ENCODE assay signal across 20 cellular contexts in the genomic region with DNA sequence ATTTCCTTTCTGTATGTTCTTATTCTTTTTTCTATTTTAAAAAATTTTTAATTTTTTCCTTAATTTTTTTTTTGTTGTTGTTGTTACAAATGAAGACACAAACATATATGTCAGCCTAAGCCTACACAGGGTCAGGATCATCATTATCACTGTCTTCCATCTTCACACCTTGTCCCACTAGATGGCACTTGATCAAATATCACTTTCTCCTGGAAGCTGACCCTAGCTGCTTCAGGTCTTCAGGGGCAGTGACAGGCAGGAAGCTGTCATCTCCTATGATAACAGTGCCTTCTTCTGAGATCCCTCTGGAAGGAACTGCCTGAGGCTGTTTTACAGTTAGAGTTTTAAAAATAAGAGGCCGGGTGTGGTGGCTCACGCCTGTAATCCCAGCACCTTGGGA.
"Had no signal": no experiment of that assay in that cellular context is flagged by ENCODE, and none has a peak within 500 bp of the region (broad histone marks: within the 10 kb centered on the region; RNA-seq: fewer than 3 reads in every experiment).

No MANE protein-coding gene starts in this region.

- H3K27ac Mint-ChIP-seq: activated naive CD8-positive, alpha-beta T cell treated with anti-CD3 and anti-CD28 coated beads for 36 hours; activated T-helper 1 cell treated with anti-CD3 and anti-CD28 coated beads, Interleukin-12 subunit alpha, Interleukin-12 subunit beta, Interleukin-2, Interleukin-4 antibody, amounts not matched to agents 30 ng/mL and 10 ng/mL and 1 ng/mL, durations not matched to agents 14 hours and 24 hours and 36 hours; naive thymus-derived CD8-positive, alpha-beta T cell; stimulated activated memory B cell treated with anti-CD40 and anti-IgM and Interleukin-4, amounts not matched to agents 10 μg/mL and 1 μg/mL and 100 μg/mL, for 72 hours had no signal

- FAIRE-seq: colon, endometrium, keratinocyte had no signal

- H3K4me3 Mint-ChIP-seq: activated naive CD8-positive, alpha-beta T cell treated with anti-CD3 and anti-CD28 coated beads for 36 hours; activated T-helper 1 cell treated with anti-CD3 and anti-CD28 coated beads, Interleukin-12 subunit alpha, Interleukin-12 subunit beta, Interleukin-2, Interleukin-4 antibody, amounts not matched to agents 30 ng/mL and 10 ng/mL and 1 ng/mL, durations not matched to agents 14 hours and 24 hours and 36 hours; naive thymus-derived CD8-positive, alpha-beta T cell; stimulated activated memory B cell treated with anti-CD40 and anti-IgM and Interleukin-4, amounts not matched to agents 10 μg/mL and 1 μg/mL and 100 μg/mL, for 72 hours had no signal

- H3K9ac ChIP-seq: parathyroid adenoma had no signal

- H3K36me3 ChIP-seq: esophagus muscularis mucosa, left lung, tibial nerve, vagina had no signal

- H3K4me3 ChIP-seq: body of pancreas, esophagus muscularis mucosa, hepatocyte, left lung, mucosa of descending colon, tibial nerve, vagina had no signal

- H2AFZ ChIP-seq: hepatocyte, parathyroid adenoma had no signal

- H3K4me1 ChIP-seq: body of pancreas, esophagus muscularis mucosa, left lung, tibial nerve, vagina had no signal

- ATAC-seq: body of pancreas; left lung; mucosa of descending colon; naive thymus-derived CD8-positive, alpha-beta T cell; stimulated activated memory B cell treated with anti-CD40 and anti-IgM and Interleukin-4, amounts not matched to agents 10 μg/mL and 1 μg/mL and 100 μg/mL, for 72 hours had no signal

- H3K79me2 ChIP-seq: hepatocyte, parathyroid adenoma had no signal

- H3K27me3 ChIP-seq: body of pancreas, hepatocyte, left lung, tibial nerve, vagina had no signal

- H3K4me2 ChIP-seq: hepatocyte had no signal

- H3K4me1 Mint-ChIP-seq: activated naive CD8-positive, alpha-beta T cell treated with anti-CD3 and anti-CD28 coated beads for 36 hours; naive thymus-derived CD8-positive, alpha-beta T cell; stimulated activated memory B cell treated with anti-CD40 and anti-IgM and Interleukin-4, amounts not matched to agents 10 μg/mL and 1 μg/mL and 100 μg/mL, for 72 hours had no signal

- H3K9me3 Mint-ChIP-seq: activated naive CD8-positive, alpha-beta T cell treated with anti-CD3 and anti-CD28 coated beads for 36 hours; activated T-helper 1 cell treated with anti-CD3 and anti-CD28 coated beads, Interleukin-12 subunit alpha, Interleukin-12 subunit beta, Interleukin-2, Interleukin-4 antibody, amounts not matched to agents 30 ng/mL and 10 ng/mL and 1 ng/mL, durations not matched to agents 14 hours and 24 hours and 36 hours; naive thymus-derived CD8-positive, alpha-beta T cell; stimulated activated memory B cell treated with anti-CD40 and anti-IgM and Interleukin-4, amounts not matched to agents 10 μg/mL and 1 μg/mL and 100 μg/mL, for 72 hours had no signal

- H3K9me3 ChIP-seq: body of pancreas, esophagus muscularis mucosa, left lung, mucosa of descending colon, tibial nerve, vagina had no signal

- H3K36me3 Mint-ChIP-seq: activated naive CD8-positive, alpha-beta T cell treated with anti-CD3 and anti-CD28 coated beads for 36 hours; naive thymus-derived CD8-positive, alpha-beta T cell; stimulated activated memory B cell treated with anti-CD40 and anti-IgM and Interleukin-4, amounts not matched to agents 10 μg/mL and 1 μg/mL and 100 μg/mL, for 72 hours had no signal

- DNase-seq: activated CD4-positive, alpha-beta T cell treated with anti-CD3 and anti-CD28 coated beads, Interleukin-2, amount 50 U/mL, for 1 hour; activated CD8-positive, alpha-beta memory T cell treated with anti-CD3 and anti-CD28 coated beads for 24 hours; activated naive CD8-positive, alpha-beta T cell treated with anti-CD3 and anti-CD28 coated beads for 36 hours; amygdala; body of pancreas; caudate nucleus; mucosa of descending colon; naive thymus-derived CD8-positive, alpha-beta T cell; stimulated activated CD4-positive, alpha-beta T cell treated with anti-CD3 and anti-CD28 coated beads, Interleukin-2, amount 100 ng/mL, for 48 hours had no signal

- H3K27ac ChIP-seq: body of pancreas, esophagus muscularis mucosa, hepatocyte, left lung, parathyroid adenoma, tibial nerve, vagina had no signal
